ENCODE assay signal across 10 cellular contexts in the genomic region with DNA sequence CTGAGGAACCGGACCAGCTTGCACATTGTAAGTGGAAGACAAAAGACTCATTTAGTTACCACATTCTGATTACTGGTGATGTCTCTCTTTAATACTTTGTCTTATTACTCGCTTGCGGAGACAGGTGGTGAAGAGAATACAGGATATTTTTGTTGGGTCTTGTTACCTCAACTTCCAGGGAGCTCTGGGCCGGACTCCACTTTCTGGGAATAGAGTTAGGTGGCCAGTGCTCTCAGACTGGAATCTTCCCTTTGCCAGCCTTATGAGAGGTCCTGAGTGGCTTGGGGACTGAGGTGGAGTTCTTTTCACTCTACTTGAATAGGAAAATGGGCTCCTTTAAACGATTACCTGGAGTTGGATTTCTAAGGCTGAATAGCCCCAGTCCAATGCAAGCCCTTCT. TPM values are rescaled to one million over a fixed set of nuclear protein-coding genes. Genes with fewer than 3 reads are reported as not detected.
DNase-seq lines count a peak whose midpoint lies in the region; ATAC-seq and TF ChIP-seq lines count a peak whose summit lies in the region.
"Had no signal": no experiment of that assay in that cellular context is flagged by ENCODE, and none has a peak within 500 bp of the region (broad histone marks: within the 10 kb centered on the region; RNA-seq: fewer than 3 reads in every experiment).

No MANE protein-coding gene starts in this region.

- H3K4me1 Mint-ChIP-seq in T-helper 1 cell treated with Interleukin-12 subunit alpha and Interleukin-12 subunit beta and Interleukin-4 antibody, amounts not matched to agents 30 μg/mL and 1 μg/mL, for 36 hours (ENCODE audit: low read depth): peaks cover 42% of the 10 kb centered on the region

- H3K4me1 ChIP-seq in SJSA1 (replicated peaks) (peaks cover 67% of the 10 kb centered on the region), esophagus muscularis mucosa (peaks cover 25 to 35% (median 30%) of the 10 kb centered on the region in 4 donors), sigmoid colon (peaks cover 0 to 27% (median 20%) of the 10 kb centered on the region in 4 donors)

- no peaks in the 10 kb centered on the region for H3K9me3 Mint-ChIP-seq in T-helper 1 cell treated with Interleukin-12 subunit alpha and Interleukin-12 subunit beta and Interleukin-4 antibody, amounts not matched to agents 30 μg/mL and 1 μg/mL, for 36 hours

- peak overlapping the region; percentile 75 for H3K4me3 Mint-ChIP-seq in T-helper 1 cell treated with Interleukin-12 subunit alpha and Interleukin-12 subunit beta and Interleukin-4 antibody, amounts not matched to agents 30 μg/mL and 1 μg/mL, for 36 hours

- H3K27me3 ChIP-seq in SJSA1 (replicated peaks) (no peaks in the 10 kb centered on the region), esophagus muscularis mucosa (no peaks in the 10 kb centered on the region), sigmoid colon (no peaks in the 10 kb centered on the region)

- TF ChIP-seq EP300 in esophagus muscularis mucosa (IDR thresholded peaks at IDR 0.05): no peak
- no peak for TF ChIP-seq EP300 in sigmoid colon (IDR thresholded peaks at IDR 0.05)

- H3K27me3 Mint-ChIP-seq in T-helper 1 cell treated with Interleukin-12 subunit alpha and Interleukin-12 subunit beta and Interleukin-4 antibody, amounts not matched to agents 30 μg/mL and 1 μg/mL, for 36 hours (ENCODE audit: low read depth): no peaks in the 10 kb centered on the region

- no peak for TF ChIP-seq POLR2A in esophagus muscularis mucosa (IDR thresholded peaks at IDR 0.05; ENCODE audit: low read depth)
- no peak for TF ChIP-seq POLR2A in sigmoid colon (IDR thresholded peaks at IDR 0.05)

- H3K36me3 ChIP-seq in SJSA1 (no peaks in the 10 kb centered on the region), esophagus muscularis mucosa (no peaks in the 10 kb centered on the region), sigmoid colon (no peaks in the 10 kb centered on the region)

- no peaks in the 10 kb centered on the region for H3K9me3 ChIP-seq in SJSA1 (replicated peaks)
- H3K9me3 ChIP-seq in esophagus muscularis mucosa: no peaks in the 10 kb centered on the region
- no peaks in the 10 kb centered on the region for H3K9me3 ChIP-seq in sigmoid colon

- 81% methylated on average over 5 of the region's 5 CpGs for WGBS in esophagus muscularis mucosa
- WGBS in sigmoid colon, 2 donors: 79 to 88% methylated on average over 5 of the region's 5 CpGs

- H3K27ac ChIP-seq in SJSA1 (peak overlapping the region; percentile 99; the same call in 1 of the 2 replicates), esophagus muscularis mucosa (replicated peaks in 1 of 4) (peak overlapping the region; percentile 88 to 99 (median 96)), sigmoid colon (peak overlapping the region; percentile 72 to 97 (median 82))

- peak overlapping the region; percentile 85 for H3K27ac Mint-ChIP-seq in T-helper 1 cell treated with Interleukin-12 subunit alpha and Interleukin-12 subunit beta and Interleukin-4 antibody, amounts not matched to agents 30 μg/mL and 1 μg/mL, for 36 hours

- ATAC-seq in GM18517 (IDR thresholded peaks at IDR 0.05; ENCODE audit: unreplicated experiment): no peak
- ATAC-seq in GM18867 (IDR thresholded peaks at IDR 0.05; ENCODE audit: unreplicated experiment): no peak

- H3K36me3 Mint-ChIP-seq in T-helper 1 cell treated with Interleukin-12 subunit alpha and Interleukin-12 subunit beta and Interleukin-4 antibody, amounts not matched to agents 30 μg/mL and 1 μg/mL, for 36 hours (ENCODE audit: low read depth): no peaks in the 10 kb centered on the region

- no peak for TF ChIP-seq CTCF in esophagus muscularis mucosa (IDR thresholded peaks at IDR 0.05)
- no peak for TF ChIP-seq CTCF in sigmoid colon (IDR thresholded peaks at IDR 0.05)

- DNase-seq in T-helper 1 cell (no peak), SJSA1 (ENCODE audit: low read depth in 1 of 2, low spot score in 2 of 2) (no peak), esophagus muscularis mucosa (ENCODE audit: extremely low spot score) (no peak), sigmoid colon (peak; percentile 22), midbrain (lab: John Stamatoyannopoulos, UW) (no peak)
- DNase-seq: NCI-H524 treated with DMSO at 0.1 percent for 48 hours, trophoblast cell had no signal

- intact Hi-C loops in esophagus muscularis mucosa (cut with DNase I): loop anchor here (10.0 kb wide), 1 partner anchor 187 kb away; no protein-coding TSS in a partner anchor
- intact Hi-C loops in sigmoid colon (cut with DNase I): loop anchor here (10.0 kb wide), 2 partner anchors 187 to 343 kb away; a partner anchor contains a TSS

- H3K4me3 ChIP-seq in SJSA1: no peak overlapping the region
- peak overlapping the region in 2 of 4 donors; percentile 76 to 83 for H3K4me3 ChIP-seq in esophagus muscularis mucosa
- no peak overlapping the region for H3K4me3 ChIP-seq in sigmoid colon

RNA-seq across cellular contexts. Expression of a gene that starts 33.3 kb away (rescaled TPM):
- total RNA-seq in SJSA1 (2014; rRNA removed; shearing (Covaris generic)): 40.5 and 44.5 TPM in 2 replicates
- total RNA-seq in esophagus muscularis mucosa (10 to 100 TPM; 15.4 to 29.0 (median 24.5) TPM), sigmoid colon (10 to 100 TPM in 3 of 4 donors, 1 to 10 TPM in 1; 8.6 to 15.7 (median 12.4) TPM)
- polyA plus RNA-seq in sigmoid colon: 1 to 10 TPM; 1.8 to 5.1 (median 3.5) TPM
